Comparison of ENCODE assay signal across 8 cellular contexts in the genomic region with DNA sequence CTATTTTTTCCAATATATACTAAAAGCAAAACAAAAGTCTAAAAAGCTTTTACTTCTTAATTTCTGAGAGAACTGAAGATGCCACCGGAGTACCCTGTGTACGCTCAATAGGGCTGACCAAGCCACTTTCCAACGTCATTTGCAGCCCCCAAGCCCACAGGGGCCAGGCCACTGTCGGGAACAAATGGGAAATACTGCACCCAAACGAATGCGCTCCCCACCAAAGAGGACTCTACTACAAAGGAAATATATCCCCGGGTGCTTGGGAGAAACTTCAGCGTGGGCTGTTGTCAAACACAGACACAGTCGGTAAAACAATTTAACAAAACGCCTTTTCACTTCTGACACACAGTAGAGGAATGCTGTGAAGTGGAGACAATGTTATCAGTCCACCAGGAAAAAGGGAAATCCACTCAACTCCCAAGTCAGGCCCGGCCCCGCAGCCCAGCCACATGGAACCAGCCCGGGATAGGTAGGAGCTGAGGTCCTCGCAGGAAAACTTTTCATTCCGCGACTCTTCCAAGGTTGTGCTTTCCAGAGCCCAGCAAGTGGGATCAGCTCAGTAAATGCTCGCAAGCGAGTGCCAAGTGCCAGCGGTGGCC. TPM values are rescaled to one million over a fixed set of nuclear protein-coding genes. Genes with fewer than 3 reads are reported as not detected.
DNase-seq lines count a peak whose midpoint lies in the region; ATAC-seq lines count a peak whose summit lies in the region.

No MANE protein-coding gene starts in this region.

- H3K27me3 Mint-ChIP-seq in T-helper 1 cell treated with Interleukin-12 subunit alpha and Interleukin-12 subunit beta and Interleukin-4 antibody, amounts not matched to agents 30 μg/mL and 1 μg/mL, for 36 hours (ENCODE audit: low read depth): peaks cover 70% of the 10 kb centered on the region
- peaks cover 60% of the 10 kb centered on the region for H3K27me3 Mint-ChIP-seq in activated T-helper 1 cell treated with anti-CD3 and anti-CD28 coated beads, Interleukin-12 subunit alpha, Interleukin-12 subunit beta, Interleukin-2, Interleukin-4 antibody, amounts not matched to agents 30 ng/mL and 10 ng/mL and 1 ng/mL, durations not matched to agents 14 hours and 24 hours and 36 hours (ENCODE audit: insufficient read depth)

- no peaks in the 10 kb centered on the region for H3K36me3 Mint-ChIP-seq in T-helper 1 cell treated with Interleukin-12 subunit alpha and Interleukin-12 subunit beta and Interleukin-4 antibody, amounts not matched to agents 30 μg/mL and 1 μg/mL, for 36 hours (ENCODE audit: low read depth)
- H3K36me3 Mint-ChIP-seq in activated T-helper 1 cell treated with anti-CD3 and anti-CD28 coated beads, Interleukin-12 subunit alpha, Interleukin-12 subunit beta, Interleukin-2, Interleukin-4 antibody, amounts not matched to agents 30 ng/mL and 10 ng/mL and 1 ng/mL, durations not matched to agents 14 hours and 24 hours and 36 hours (ENCODE audit: low read depth): peaks cover 3% of the 10 kb centered on the region

- H3K4me1 Mint-ChIP-seq in T-helper 1 cell treated with Interleukin-12 subunit alpha and Interleukin-12 subunit beta and Interleukin-4 antibody, amounts not matched to agents 30 μg/mL and 1 μg/mL, for 36 hours (ENCODE audit: low read depth): peaks cover 4% of the 10 kb centered on the region
- H3K4me1 Mint-ChIP-seq in activated T-helper 1 cell treated with anti-CD3 and anti-CD28 coated beads, Interleukin-12 subunit alpha, Interleukin-12 subunit beta, Interleukin-2, Interleukin-4 antibody, amounts not matched to agents 30 ng/mL and 10 ng/mL and 1 ng/mL, durations not matched to agents 14 hours and 24 hours and 36 hours (ENCODE audit: low read depth): no peaks in the 10 kb centered on the region

- H3K4me3 Mint-ChIP-seq in T-helper 1 cell treated with Interleukin-12 subunit alpha and Interleukin-12 subunit beta and Interleukin-4 antibody, amounts not matched to agents 30 μg/mL and 1 μg/mL, for 36 hours: peak overlapping the region; percentile 45
- peak overlapping the region; percentile 70 for H3K4me3 Mint-ChIP-seq in activated T-helper 1 cell treated with anti-CD3 and anti-CD28 coated beads, Interleukin-12 subunit alpha, Interleukin-12 subunit beta, Interleukin-2, Interleukin-4 antibody, amounts not matched to agents 30 ng/mL and 10 ng/mL and 1 ng/mL, durations not matched to agents 14 hours and 24 hours and 36 hours

- H3K9me3 Mint-ChIP-seq in T-helper 1 cell treated with Interleukin-12 subunit alpha and Interleukin-12 subunit beta and Interleukin-4 antibody, amounts not matched to agents 30 μg/mL and 1 μg/mL, for 36 hours: no peaks in the 10 kb centered on the region
- H3K9me3 Mint-ChIP-seq in activated T-helper 1 cell treated with anti-CD3 and anti-CD28 coated beads, Interleukin-12 subunit alpha, Interleukin-12 subunit beta, Interleukin-2, Interleukin-4 antibody, amounts not matched to agents 30 ng/mL and 10 ng/mL and 1 ng/mL, durations not matched to agents 14 hours and 24 hours and 36 hours: no peaks in the 10 kb centered on the region

- no peak overlapping the region for H3K27ac Mint-ChIP-seq in T-helper 1 cell treated with Interleukin-12 subunit alpha and Interleukin-12 subunit beta and Interleukin-4 antibody, amounts not matched to agents 30 μg/mL and 1 μg/mL, for 36 hours
- H3K27ac Mint-ChIP-seq in activated T-helper 1 cell treated with anti-CD3 and anti-CD28 coated beads, Interleukin-12 subunit alpha, Interleukin-12 subunit beta, Interleukin-2, Interleukin-4 antibody, amounts not matched to agents 30 ng/mL and 10 ng/mL and 1 ng/mL, durations not matched to agents 14 hours and 24 hours and 36 hours: peak overlapping the region; percentile 15

- intact Hi-C loops in activated T-helper 1 cell treated with anti-CD3 and anti-CD28 coated beads, Interleukin-12 subunit alpha, Interleukin-12 subunit beta, Interleukin-2, Interleukin-4 antibody, amounts not matched to agents 30 ng/mL and 10 ng/mL and 1 ng/mL, durations not matched to agents 14 hours and 24 hours and 36 hours (cut with micrococcal nuclease): no loop called here
- intact Hi-C loops in left ventricle myocardium superior (cut with micrococcal nuclease): loop anchor here (10.0 kb wide), 1 partner anchor 139 kb away; no protein-coding TSS in a partner anchor

- ATAC-seq in left ventricle myocardium superior: peak; percentile 15
- no peak for ATAC-seq in GM21526 (IDR thresholded peaks at IDR 0.05; ENCODE audit: low FRiP score, unreplicated experiment)

- no peak for DNase-seq in T-helper 1 cell
- no peak for DNase-seq in activated T-helper 1 cell treated with anti-CD3 and anti-CD28 coated beads, Interleukin-12 subunit alpha, Interleukin-12 subunit beta, Interleukin-2, Interleukin-4 antibody, amounts not matched to agents 30 ng/mL and 10 ng/mL and 1 ng/mL, durations not matched to agents 14 hours and 24 hours and 36 hours (ENCODE audit: low spot score)
- DNase-seq in left ventricle myocardium superior: peak; percentile 46
- DNase-seq in skeletal muscle cell (ENCODE audit: low read depth): no peak
- DNase-seq in activated CD4-positive, alpha-beta T cell treated with anti-CD3 and anti-CD28 coated beads, Interleukin-2, amount 50 U/mL, for 48 hours: no peak
- no peak for DNase-seq in NCI-H128 (lab: John Stamatoyannopoulos, UW; ENCODE audit: unreplicated experiment)

- peak overlapping the region; percentile 88 for H3K4me3 ChIP-seq in skeletal muscle cell (ENCODE audit: low read depth, low read length)

RNA-seq across cellular contexts. Expression of a gene that starts 1.4 kb away (rescaled TPM):
- total RNA-seq in activated T-helper 1 cell treated with anti-CD3 and anti-CD28 coated beads, Interleukin-12 subunit alpha, Interleukin-12 subunit beta, Interleukin-2, Interleukin-4 antibody, amounts not matched to agents 30 ng/mL and 10 ng/mL and 1 ng/mL, durations not matched to agents 14 hours and 24 hours and 36 hours: 1.7 and 2.5 TPM in 2 replicates
- 25.3 TPM for total RNA-seq in left ventricle myocardium superior
